ENCODE assay signal across 28 cellular contexts in genomic region chr14:77890873-77891272, GRCh38.
"Had no signal": no experiment of that assay in that cellular context is flagged by ENCODE, and none has a peak within 500 bp of the region (broad histone marks: within the 10 kb centered on the region; RNA-seq: fewer than 3 reads in every experiment).

No MANE protein-coding gene starts in this region.

- DNase-seq: effector CD8-positive, alpha-beta T cell; endodermal cell; heart left ventricle; kidney; left lung; mesendoderm; midbrain; naive thymus-derived CD4-positive, alpha-beta T cell; stimulated activated CD4-positive, alpha-beta T cell treated with anti-CD3 and anti-CD28 coated beads, Interleukin-12 subunit alpha, Interleukin-12 subunit beta, amount 100 ng/mL, for 4 hours; stimulated activated CD4-positive, alpha-beta T cell treated with anti-CD3 and anti-CD28 coated beads, Interleukin-1b, Interleukin-23, amount 100 ng/mL, for 48 hours; stimulated activated CD4-positive, alpha-beta T cell treated with anti-CD3 and anti-CD28 coated beads, Interleukin-4, amount 100 ng/mL, for 1 hour; stimulated activated CD8-positive, alpha-beta memory T cell treated with anti-CD3 and anti-CD28 coated beads, Interleukin-4, amount 100 ng/mL, for 48 hours; thyroid gland; trophoblast cell had no signal

- H3K79me2 ChIP-seq: hepatocyte, parathyroid adenoma had no signal

- H3K4me3 Mint-ChIP-seq: dendritic cell treated with granulocyte-macrophage colony-stimulating factor and Interleukin-4, amounts not matched to agents 40 ng/mL and 50 ng/mL, for 4 days; endodermal cell; naive thymus-derived CD4-positive, alpha-beta T cell; nephron; neural progenitor cell; stimulated activated naive CD8-positive, alpha-beta T cell treated with anti-CD3 and anti-CD28 coated beads, Interleukin-15, Interleukin-2, amounts not matched to agents 100 ng/mL and 50 ng/mL, for 24 hours had no signal

- H3K27me3 ChIP-seq: esophagus muscularis mucosa, foreskin keratinocyte, gastroesophageal sphincter, heart left ventricle, hepatocyte, left lung, neural progenitor cell, right atrium auricular region, thyroid gland had no signal

- H2AFZ ChIP-seq: hepatocyte, neural progenitor cell, parathyroid adenoma had no signal

- H3K27ac ChIP-seq: esophagus muscularis mucosa, foreskin keratinocyte, gastroesophageal sphincter, hepatocyte, left lung, neural progenitor cell, parathyroid adenoma, prostate gland, right atrium auricular region, thyroid gland had no signal

- H3K4me3 ChIP-seq: esophagus muscularis mucosa, gastroesophageal sphincter, heart left ventricle, hepatocyte, left lung, neural progenitor cell, prostate gland, right atrium auricular region, smooth muscle cell, thyroid gland had no signal

- FAIRE-seq: colon, endothelial cell of umbilical vein, kidney had no signal

- ATAC-seq: gastroesophageal sphincter; heart left ventricle; naive thymus-derived CD4-positive, alpha-beta T cell had no signal

- H3K9me3 ChIP-seq: prostate gland, right atrium auricular region, thyroid gland had no signal

- H3K4me1 ChIP-seq: esophagus muscularis mucosa, foreskin keratinocyte, gastroesophageal sphincter, left lung, neural progenitor cell, parathyroid adenoma, prostate gland, right atrium auricular region had no signal

- H3K36me3 ChIP-seq: neural progenitor cell, prostate gland, thyroid gland had no signal

- H3K27ac Mint-ChIP-seq: dendritic cell treated with granulocyte-macrophage colony-stimulating factor and Interleukin-4, amounts not matched to agents 40 ng/mL and 50 ng/mL, for 4 days; endodermal cell; naive thymus-derived CD4-positive, alpha-beta T cell; nephron; neural progenitor cell; stimulated activated naive CD8-positive, alpha-beta T cell treated with anti-CD3 and anti-CD28 coated beads, Interleukin-15, Interleukin-2, amounts not matched to agents 100 ng/mL and 50 ng/mL, for 24 hours had no signal

- H3K27me3 Mint-ChIP-seq: dendritic cell treated with granulocyte-macrophage colony-stimulating factor and Interleukin-4, amounts not matched to agents 40 ng/mL and 50 ng/mL, for 4 days; naive thymus-derived CD4-positive, alpha-beta T cell; stimulated activated naive CD8-positive, alpha-beta T cell treated with anti-CD3 and anti-CD28 coated beads, Interleukin-15, Interleukin-2, amounts not matched to agents 100 ng/mL and 50 ng/mL, for 24 hours had no signal

- H3K4me2 ChIP-seq: hepatocyte, neural progenitor cell, smooth muscle cell had no signal

- H3K9me3 Mint-ChIP-seq: endodermal cell, neural progenitor cell had no signal

- H3K9ac ChIP-seq: neural progenitor cell, parathyroid adenoma had no signal

- H3K4me1 Mint-ChIP-seq: endodermal cell; naive thymus-derived CD4-positive, alpha-beta T cell; nephron; neural progenitor cell had no signal
